Comparison of ENCODE assay signal across 16 cellular contexts in the genomic region with DNA sequence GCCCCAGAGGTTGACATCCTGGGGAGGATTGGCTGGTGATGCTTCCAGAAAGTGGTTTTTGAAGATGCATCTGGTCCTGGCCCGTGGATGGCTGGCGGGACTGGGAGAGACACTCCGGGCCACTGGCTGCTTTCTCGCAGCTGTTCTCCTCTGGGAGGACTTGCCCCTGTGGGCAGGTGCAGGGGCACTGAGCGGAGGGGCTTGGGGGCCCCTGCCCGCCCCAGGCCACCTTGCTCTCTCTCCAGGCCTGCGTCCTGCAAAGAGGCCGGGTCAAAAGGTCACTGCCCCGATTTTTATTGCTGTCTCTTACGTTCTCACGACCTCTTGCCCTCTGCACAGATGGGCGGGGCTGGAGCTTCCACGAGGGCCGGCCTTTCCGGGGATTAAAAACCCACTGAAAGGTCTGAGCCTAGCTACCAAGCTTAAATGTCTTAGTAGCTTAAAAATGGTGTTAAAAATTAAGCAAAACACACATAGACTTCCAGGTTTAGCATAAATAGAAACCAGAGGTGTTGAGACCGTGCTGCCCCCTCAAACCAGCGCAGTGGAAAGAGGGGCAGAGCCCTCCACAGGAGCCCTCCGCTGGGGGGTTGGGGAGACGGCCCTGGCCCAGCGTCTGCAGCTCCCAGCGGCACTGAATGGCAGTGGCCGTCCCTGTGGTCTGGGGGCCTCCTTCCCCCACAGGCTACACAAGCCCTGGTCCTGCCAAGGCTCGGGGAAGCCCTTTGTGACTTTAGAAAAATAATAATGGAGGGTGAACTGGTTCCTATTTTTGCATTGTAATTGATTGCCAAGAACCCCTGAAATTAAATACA. TPM values are rescaled to one million over a fixed set of nuclear protein-coding genes. Genes with fewer than 3 reads are reported as not detected.
DNase-seq lines count a peak whose midpoint lies in the region; ATAC-seq and TF ChIP-seq lines count a peak whose summit lies in the region.
"Had no signal": no experiment of that assay in that cellular context is flagged by ENCODE, and none has a peak within 500 bp of the region (broad histone marks: within the 10 kb centered on the region; RNA-seq: fewer than 3 reads in every experiment).

No MANE protein-coding gene starts in this region.

- no peaks in the 10 kb centered on the region for H3F3A ChIP-seq in neural cell (ENCODE audit: insufficient read depth, low read length, poor library complexity, severe bottlenecking)

- H3K9me3 ChIP-seq in heart left ventricle (no peaks in the 10 kb centered on the region), gastroesophageal sphincter (no peaks in the 10 kb centered on the region), neural cell (ENCODE audit: low read length) (no peaks in the 10 kb centered on the region), uterus (no peaks in the 10 kb centered on the region)
- H3K9me3 ChIP-seq in CD8-positive, alpha-beta memory T cell (ENCODE audit: low read length): no peaks in the 10 kb centered on the region

- intact Hi-C loops in heart left ventricle (cut with DNase I): loop anchor here in 3 of 10 donors (5.0 kb wide), 2 partner anchors 35 to 40 kb away; no protein-coding TSS in a partner anchor
- intact Hi-C loops in Right ventricle myocardium superior (cut with DNase I): no loop called here
- intact Hi-C loops in uterus (cut with DNase I; ENCODE audit: low total_unique reads): no loop called here

- H3K4me1 ChIP-seq in heart left ventricle (peaks cover 36 to 100% (median 97%) of the 10 kb centered on the region in 12 donors), gastroesophageal sphincter (peaks cover 21 to 100% (median 98%) of the 10 kb centered on the region in 3 donors), uterus (peaks cover 18 to 80% of the 10 kb centered on the region in 2 donors)
- H3K4me1 ChIP-seq in CD8-positive, alpha-beta memory T cell (ENCODE audit: insufficient read depth, low read length): peaks cover 70% of the 10 kb centered on the region

- peak overlapping the region in 2 of 8 donors; percentile 68 to 74 for H3K27ac Mint-ChIP-seq in CD8-positive, alpha-beta memory T cell
- H3K27ac Mint-ChIP-seq in effector memory CD8-positive, alpha-beta T cell: peak overlapping the region in 1 of 2 donors; percentile 95
- peak overlapping the region in 1 of 6 donors; percentile 70 for H3K27ac Mint-ChIP-seq in immature natural killer cell

- no peak overlapping the region for H3K4me3 ChIP-seq in heart left ventricle
- no peak overlapping the region for H3K4me3 ChIP-seq in gastroesophageal sphincter
- H3K4me3 ChIP-seq in neural cell (ENCODE audit: low read length): no peak overlapping the region
- peak overlapping the region in 1 of 2 donors; percentile 4 for H3K4me3 ChIP-seq in uterus
- H3K4me3 ChIP-seq in CD8-positive, alpha-beta memory T cell (ENCODE audit: low read length): no peak overlapping the region
- H3K4me3 ChIP-seq: GM12878, skin epidermis had no signal

- no peaks in the 10 kb centered on the region for H4K20me1 ChIP-seq in neural cell (ENCODE audit: insufficient read depth)

- ATAC-seq in heart left ventricle: no peak
- ATAC-seq in Right ventricle myocardium superior (ENCODE audit: poor library complexity): no peak
- no peak for ATAC-seq in gastroesophageal sphincter
- ATAC-seq in effector memory CD8-positive, alpha-beta T cell (replicated peaks): no peak
- ATAC-seq: GM12878 had no signal

- H2AFZ ChIP-seq in neural cell (ENCODE audit: low read depth, low read length): no peak overlapping the region

- H3K79me2 ChIP-seq in neural cell (replicated peaks; ENCODE audit: insufficient read depth, low read length): peaks cover 78% of the 10 kb centered on the region

- no peak overlapping the region for H3K4me2 ChIP-seq in neural cell (ENCODE audit: low read length)

- no peaks in the 10 kb centered on the region for H3K27me3 ChIP-seq in heart left ventricle
- H3K27me3 ChIP-seq in gastroesophageal sphincter: no peaks in the 10 kb centered on the region
- H3K27me3 ChIP-seq in neural cell (ENCODE audit: insufficient read depth, low read depth, low read length): no peaks in the 10 kb centered on the region
- no peaks in the 10 kb centered on the region for H3K27me3 ChIP-seq in uterus
- H3K27me3 ChIP-seq in CD8-positive, alpha-beta memory T cell (ENCODE audit: insufficient read depth, low read length, poor library complexity, severe bottlenecking): no peaks in the 10 kb centered on the region

- H3K4me3 Mint-ChIP-seq in CD8-positive, alpha-beta memory T cell: peak overlapping the region in 2 of 7 donors; percentile 29 to 44
- peak overlapping the region in 1 of 2 donors; percentile 33 for H3K4me3 Mint-ChIP-seq in effector memory CD8-positive, alpha-beta T cell
- H3K4me3 Mint-ChIP-seq in immature natural killer cell: no peak overlapping the region
- H3K4me3 Mint-ChIP-seq: H9 had no signal

- TF ChIP-seq EP300 in gastroesophageal sphincter (IDR thresholded peaks at IDR 0.05) (no peak), neural cell (conservative IDR thresholded peaks at IDR 0.05; ENCODE audit: poor library complexity, severe bottlenecking) (no peak)

- no peak for TF ChIP-seq CTCF in heart left ventricle (IDR thresholded peaks at IDR 0.05)
- no peak for TF ChIP-seq CTCF in gastroesophageal sphincter (IDR thresholded peaks at IDR 0.05)
- TF ChIP-seq CTCF in neural cell (IDR thresholded peaks at IDR 0.05; ENCODE audit: poor library complexity, severe bottlenecking): no peak
- no peak for TF ChIP-seq CTCF in uterus (IDR thresholded peaks at IDR 0.05)

- no peak for TF ChIP-seq POLR2A in heart left ventricle (IDR thresholded peaks at IDR 0.05)
- no peak for TF ChIP-seq POLR2A in gastroesophageal sphincter (IDR thresholded peaks at IDR 0.05)
- no peak for TF ChIP-seq POLR2A in uterus (IDR thresholded peaks at IDR 0.05)

- no peaks in the 10 kb centered on the region for H3K9me3 Mint-ChIP-seq in CD8-positive, alpha-beta memory T cell
- H3K9me3 Mint-ChIP-seq in effector memory CD8-positive, alpha-beta T cell: no peaks in the 10 kb centered on the region
- no peaks in the 10 kb centered on the region for H3K9me3 Mint-ChIP-seq in immature natural killer cell
- H3K9me3 Mint-ChIP-seq: H9 had no signal

- no peak for TF ChIP-seq RAD21 in neural cell (conservative IDR thresholded peaks at IDR 0.05)

- no peaks in the 10 kb centered on the region for H3K9me2 ChIP-seq in neural cell (ENCODE audit: insufficient read depth, low read length)

- peak in 2 of 5 donors; percentile 44 to 61 for DNase-seq in heart left ventricle
- DNase-seq in Right ventricle myocardium superior: no peak
- DNase-seq in uterus: no peak
- no peak for DNase-seq in CD8-positive, alpha-beta memory T cell
- DNase-seq in effector memory CD8-positive, alpha-beta T cell: no peak
- DNase-seq in immature natural killer cell: no peak
- DNase-seq: activated T-cell treated with anti-CD3 and anti-CD28 coated beads for 4 hours, anterior cingulate cortex, H9, NCI-H774, SHP77 had no signal

- CTCF ChIA-PET in CD8-positive, alpha-beta memory T cell (lab: Charles Lee): no interaction called here

- 45 to 63% (median 55%) methylated on average over 21 to 23 of the region's 23 CpGs for WGBS in heart left ventricle, 4 donors
- 21 to 27% methylated on average over 5 to 9 of the region's 23 CpGs for WGBS in gastroesophageal sphincter (ENCODE audit: low coverage in 1 of 2), 2 donors

- H3K27me3 Mint-ChIP-seq in CD8-positive, alpha-beta memory T cell: peaks cover 0 to 1% of the 10 kb centered on the region in 2 donors
- no peaks in the 10 kb centered on the region for H3K27me3 Mint-ChIP-seq in effector memory CD8-positive, alpha-beta T cell
- peaks cover 0 to 57% (median under 1%) of the 10 kb centered on the region in 3 donors for H3K27me3 Mint-ChIP-seq in immature natural killer cell (ENCODE audit: low read depth in 3 of 3)

- H3K36me3 Mint-ChIP-seq in CD8-positive, alpha-beta memory T cell: peaks cover 0 to 11% (median 0%) of the 10 kb centered on the region in 3 donors
- H3K36me3 Mint-ChIP-seq in effector memory CD8-positive, alpha-beta T cell (ENCODE audit: insufficient read depth): peaks cover 99% of the 10 kb centered on the region
- H3K36me3 Mint-ChIP-seq in immature natural killer cell: no peaks in the 10 kb centered on the region

- H3K27ac ChIP-seq in heart left ventricle: peak overlapping the region in 7 of 12 donors; percentile 24 to 77 (median 61)
- peak overlapping the region in 3 of 4 donors; percentile 75 to 82 (median 80) for H3K27ac ChIP-seq in gastroesophageal sphincter
- no peak overlapping the region for H3K27ac ChIP-seq in neural cell (ENCODE audit: low read length)
- H3K27ac ChIP-seq in uterus: peak overlapping the region; percentile 58 to 71
- H3K27ac ChIP-seq in CD8-positive, alpha-beta memory T cell (ENCODE audit: low read depth, low read length): no peak overlapping the region
- H3K27ac ChIP-seq: VCaP had no signal

- POLR2A ChIA-PET in CD8-positive, alpha-beta memory T cell (lab: Charles Lee): no interaction called here

- H3K9ac ChIP-seq in neural cell (ENCODE audit: low read length): peak overlapping the region; percentile 38

- peaks cover 23 to 81% (median 39%) of the 10 kb centered on the region in 3 donors for H3K4me1 Mint-ChIP-seq in CD8-positive, alpha-beta memory T cell
- H3K4me1 Mint-ChIP-seq in effector memory CD8-positive, alpha-beta T cell (ENCODE audit: low read depth in 2 of 2): peaks cover 19 to 45% of the 10 kb centered on the region in 2 donors
- H3K4me1 Mint-ChIP-seq in immature natural killer cell: peaks cover 17 to 21% of the 10 kb centered on the region in 2 donors

- H3K36me3 ChIP-seq in heart left ventricle (no peaks in the 10 kb centered on the region), gastroesophageal sphincter (no peaks in the 10 kb centered on the region), neural cell (ENCODE audit: insufficient read depth, low read length) (no peaks in the 10 kb centered on the region), uterus (no peaks in the 10 kb centered on the region)
- no peaks in the 10 kb centered on the region for H3K36me3 ChIP-seq in CD8-positive, alpha-beta memory T cell (ENCODE audit: insufficient read depth, low read length)

TF ChIP-seq in neural cell, 6 proteins besides CTCF, POLR2A, EP300 and RAD21:
- TF ChIP-seq SMC3 (conservative IDR thresholded peaks at IDR 0.05; ENCODE audit: poor library complexity) (no peak), TAF1 (IDR thresholded peaks at IDR 0.05; ENCODE audit: low read depth) (no peak), POLR2AphosphoS5 (IDR thresholded peaks at IDR 0.05) (no peak), EZH2 (IDR thresholded peaks at IDR 0.05; ENCODE audit: borderline replicate concordance, insufficient read depth, low read length, poor library complexity, severe bottlenecking) (no peak), MXI1 (conservative IDR thresholded peaks at IDR 0.05; ENCODE audit: poor library complexity, severe bottlenecking) (no peak)

RNA-seq across cellular contexts. Expression of gene SKI, which starts 43.9 kb away (rescaled TPM):
- total RNA-seq in heart left ventricle: 10 to 100 TPM; 28.8 to 52.7 (median 41.3) TPM
- 10 to 100 TPM; 16.9 to 28.7 TPM for polyA plus RNA-seq in heart left ventricle
- 35.1 TPM for total RNA-seq in Right ventricle myocardium superior
- total RNA-seq in gastroesophageal sphincter: 100 to 1,000 TPM in 1 of 4 donors, 10 to 100 TPM in 3; 60.2 to 157 (median 79.0) TPM
- polyA plus RNA-seq in neural cell: 4.1 and 4.9 TPM in 2 replicates
- 23.9 and 25.1 TPM in 2 replicates for polyA minus RNA-seq in neural cell
- total RNA-seq in uterus: 100 to 1,000 TPM in 1 of 4 donors, 10 to 100 TPM in 3; 22.8 to 148 (median 34.9) TPM
- 10 to 100 TPM; 35.9 to 38.4 TPM for total RNA-seq in CD8-positive, alpha-beta memory T cell
- 0.94 TPM for polyA plus RNA-seq in CD8-positive, alpha-beta memory T cell
- polyA plus RNA-seq in immature natural killer cell: 1 to 10 TPM in 1 of 3 donors, under 1 TPM in 1, not detected in 1; 0.87 to 1.0 TPM

Comparison
In these comparisons a context has a peak if more than half of its experiments do, and no peak if none do; other contexts are left out.
1. H3K27ac ChIP-seq: peak in heart left ventricle (7 of 12), gastroesophageal sphincter (3 of 4) and uterus (2 of 2); none in neural cell (single experiment) and CD8-positive, alpha-beta memory T cell (single experiment).